Comparison of ENCODE assay signal across 11 cellular contexts in genomic region chr6:152233547-152234320, GRCh38.
DNase-seq lines count a peak whose midpoint lies in the region; ATAC-seq and TF ChIP-seq lines count a peak whose summit lies in the region.
"Had no signal": no experiment of that assay in that cellular context is flagged by ENCODE, and none has a peak within 500 bp of the region (broad histone marks: within the 10 kb centered on the region; RNA-seq: fewer than 3 reads in every experiment).

No MANE protein-coding gene starts in this region.

- no peaks in the 10 kb centered on the region for H3K9me3 Mint-ChIP-seq in Caco-2 (ENCODE audit: unreplicated experiment)
- H3K9me3 Mint-ChIP-seq in chondrocyte (ENCODE audit: low read depth), result no peaks in the 10 kb centered on the region

- CTCF ChIA-PET in Caco-2 (lab: Charles Lee), result no interaction called here

- H3K27me3 ChIP-seq in Caco-2 (replicated peaks; ENCODE audit: control insufficient read depth, insufficient read depth, low read length) (no peaks in the 10 kb centered on the region), osteoblast (ENCODE audit: insufficient read depth, low read length) (no peaks in the 10 kb centered on the region)

- no peak overlapping the region for H3K4me2 ChIP-seq in osteoblast (ENCODE audit: insufficient read depth, low read length)

- no peaks in the 10 kb centered on the region for H3K79me2 ChIP-seq in osteoblast (ENCODE audit: insufficient read depth, low read length)

- H3K4me3 Mint-ChIP-seq in Caco-2 (ENCODE audit: unreplicated experiment) (no peak overlapping the region), chondrocyte (ENCODE audit: unreplicated experiment) (no peak overlapping the region)

- TF ChIP-seq CTCF in Caco-2 (IDR thresholded peaks at IDR 0.05; ENCODE audit: insufficient read depth in 1 of 2, low read depth in 1 of 2, low read length in 1 of 2, severe bottlenecking in 1 of 2, unreplicated experiment in 1 of 2), result no peak
- no peak for TF ChIP-seq CTCF in chondrocyte (IDR thresholded peaks at IDR 0.05)
- no peak for TF ChIP-seq CTCF in osteoblast (IDR thresholded peaks at IDR 0.05; ENCODE audit: extremely low read depth, low read depth, low read length)
- no peak for TF ChIP-seq CTCF in GM10266 (IDR thresholded peaks at IDR 0.05; ENCODE audit: control insufficient read depth, insufficient read depth, low read depth, missing control alignments)

- H3K4me1 ChIP-seq in Caco-2, result peaks cover 17% of the 10 kb centered on the region
- peaks cover 20% of the 10 kb centered on the region for H3K4me1 ChIP-seq in osteoblast (ENCODE audit: insufficient read depth, low read length)

- peak overlapping the region; percentile 94 for H3K27ac Mint-ChIP-seq in Caco-2 (ENCODE audit: unreplicated experiment)
- H3K27ac Mint-ChIP-seq in chondrocyte (ENCODE audit: unreplicated experiment), result peak overlapping the region; percentile 85

- H2AFZ ChIP-seq in osteoblast (ENCODE audit: low read length), result no peak overlapping the region

- BruUV-seq in Caco-2 (replicated peaks; lab: Mats Ljungman, UMichigan), result no TSS peak

- H3K27ac ChIP-seq in osteoblast (ENCODE audit: low read depth, low read length), result peak overlapping the region; percentile 68
- H3K27ac ChIP-seq: RWPE1, WERI-Rb-1 had no signal

- POLR2A ChIA-PET in Caco-2 (lab: Charles Lee), result interaction anchor here (0.6 kb wide), 1 partner anchor 843 kb away, joined by 4 read pairs; no protein-coding TSS in a partner anchor

- no peaks in the 10 kb centered on the region for H3K36me3 ChIP-seq in Caco-2 (ENCODE audit: control insufficient read depth, insufficient read depth, low read length)
- H3K36me3 ChIP-seq in osteoblast (ENCODE audit: insufficient read depth, low read length), result peaks cover 65% of the 10 kb centered on the region
- H3K36me3 ChIP-seq: WERI-Rb-1 had no signal

- ATAC-seq in GM19023 (IDR thresholded peaks at IDR 0.05; ENCODE audit: unreplicated experiment), result no peak

- H3K4me3 ChIP-seq in Caco-2 (ENCODE audit: low read depth, low read length) (no peak overlapping the region), osteoblast (ENCODE audit: insufficient read depth, low read length) (no peak overlapping the region)

- H3K4me1 Mint-ChIP-seq in Caco-2 (ENCODE audit: low read depth, unreplicated experiment) (no peaks in the 10 kb centered on the region), chondrocyte (ENCODE audit: low read depth) (peaks cover 15% of the 10 kb centered on the region)

- DNase-seq in Caco-2 (no peak), chondrocyte (ENCODE audit: low spot score) (no peak), osteoblast (ENCODE audit: insufficient read length, low spot score, missing footprints) (no peak), NAMALWA (ENCODE audit: low spot score) (no peak), GM10266 (ENCODE audit: extremely low spot score) (no peak)
- DNase-seq in activated CD4-positive, alpha-beta T cell treated with anti-CD3 and anti-CD28 coated beads for 4 hours, result peak; percentile 18 to 23
- DNase-seq: NCI-H510A; stimulated activated CD8-positive, alpha-beta memory T cell treated with anti-CD3 and anti-CD28 coated beads, Interleukin-4, amount 100 ng/mL, for 48 hours; WERI-Rb-1 had no signal

- H3K9me3 ChIP-seq in Caco-2, result no peaks in the 10 kb centered on the region
- no peaks in the 10 kb centered on the region for H3K9me3 ChIP-seq in osteoblast (ENCODE audit: low read depth, low read length)

- H4K20me1 ChIP-seq in osteoblast (ENCODE audit: insufficient read depth, low read length), result no peaks in the 10 kb centered on the region

- H3K36me3 Mint-ChIP-seq in Caco-2 (ENCODE audit: insufficient read depth, unreplicated experiment) (no peaks in the 10 kb centered on the region), chondrocyte (ENCODE audit: low read depth) (peaks cover 39% of the 10 kb centered on the region)

- intact Hi-C loops in Caco-2 (cut with micrococcal nuclease; ENCODE audit: unreplicated experiment), result no loop called here

- no peaks in the 10 kb centered on the region for H3K27me3 Mint-ChIP-seq in Caco-2 (ENCODE audit: insufficient read depth, unreplicated experiment)
- no peaks in the 10 kb centered on the region for H3K27me3 Mint-ChIP-seq in chondrocyte (ENCODE audit: low read depth)

Comparison
In these comparisons a context has a peak if more than half of its experiments do, and no peak if none do; other contexts are left out.
1. DNase-seq: peak in activated CD4-positive, alpha-beta T cell treated with anti-CD3 and anti-CD28 coated beads for 4 hours (2 of 2); none in Caco-2 (0 of 2), chondrocyte (single experiment), osteoblast (single experiment), NAMALWA (single experiment) and GM10266 (single experiment).